8 cellular contexts compared by ENCODE assay signal in genomic region chr5:98933446-98934072, GRCh38. TPM values are rescaled to one million over a fixed set of nuclear protein-coding genes. Genes with fewer than 3 reads are reported as not detected.
A peak's percentile ranks its signal among the peaks of the same experiment; 100 is the strongest.
DNase-seq lines count a peak whose midpoint lies in the region; ATAC-seq lines count a peak whose summit lies in the region.

No MANE protein-coding gene starts in this region.

- H3K9me3 Mint-ChIP-seq in activated CD4-positive, alpha-beta T cell treated with anti-CD3 and anti-CD28 coated beads, Interleukin-2, amount 10 ng/mL, durations not matched to agents 7 days and 5 days: no peaks in the 10 kb centered on the region
- no peaks in the 10 kb centered on the region for H3K9me3 Mint-ChIP-seq in T-helper 2 cell treated with Interferon-gamma antibody and Interleukin-4, amounts not matched to agents 5 μg/mL and 100 μg/mL, for 36 hours

- peak overlapping the region; percentile 5 for H3K4me3 Mint-ChIP-seq in activated CD4-positive, alpha-beta T cell treated with anti-CD3 and anti-CD28 coated beads, Interleukin-2, amount 10 ng/mL, durations not matched to agents 7 days and 5 days
- peak overlapping the region; percentile 56 for H3K4me3 Mint-ChIP-seq in T-helper 2 cell treated with Interferon-gamma antibody and Interleukin-4, amounts not matched to agents 5 μg/mL and 100 μg/mL, for 36 hours

- DNase-seq in activated CD4-positive, alpha-beta T cell treated with anti-CD3 and anti-CD28 coated beads, Interleukin-2, amount 10 ng/mL, durations not matched to agents 7 days and 5 days: peak; percentile 51
- no peak for DNase-seq in activated CD4-positive, alpha-beta T cell treated with anti-CD3 and anti-CD28 coated beads for 1 hour
- DNase-seq in T-helper 2 cell treated with Interferon-gamma antibody and Interleukin-4, amounts not matched to agents 5 μg/mL and 100 μg/mL, for 36 hours (ENCODE audit: low spot score): no peak
- peak; percentile 37 for DNase-seq in pons (ENCODE audit: low spot score)
- DNase-seq in KG1 (lab: John Stamatoyannopoulos, UW): no peak
- no peak for DNase-seq in SHP77 (lab: John Stamatoyannopoulos, UW)
- DNase-seq in NCI-H1694 treated with DMSO at 0.1 percent for 48 hours (lab: John Stamatoyannopoulos, UW): no peak

- peaks cover 47% of the 10 kb centered on the region for H3K4me1 Mint-ChIP-seq in activated CD4-positive, alpha-beta T cell treated with anti-CD3 and anti-CD28 coated beads, Interleukin-2, amount 10 ng/mL, durations not matched to agents 7 days and 5 days
- H3K4me1 Mint-ChIP-seq in T-helper 2 cell treated with Interferon-gamma antibody and Interleukin-4, amounts not matched to agents 5 μg/mL and 100 μg/mL, for 36 hours (ENCODE audit: low read depth): peaks cover 33% of the 10 kb centered on the region

- H3K27ac Mint-ChIP-seq in activated CD4-positive, alpha-beta T cell treated with anti-CD3 and anti-CD28 coated beads, Interleukin-2, amount 10 ng/mL, durations not matched to agents 7 days and 5 days: peak overlapping the region; percentile 83
- peak overlapping the region; percentile 85 for H3K27ac Mint-ChIP-seq in T-helper 2 cell treated with Interferon-gamma antibody and Interleukin-4, amounts not matched to agents 5 μg/mL and 100 μg/mL, for 36 hours

- H3K27me3 Mint-ChIP-seq in activated CD4-positive, alpha-beta T cell treated with anti-CD3 and anti-CD28 coated beads, Interleukin-2, amount 10 ng/mL, durations not matched to agents 7 days and 5 days: no peaks in the 10 kb centered on the region
- no peaks in the 10 kb centered on the region for H3K27me3 Mint-ChIP-seq in T-helper 2 cell treated with Interferon-gamma antibody and Interleukin-4, amounts not matched to agents 5 μg/mL and 100 μg/mL, for 36 hours (ENCODE audit: low read depth)

- peak; percentile 13 for ATAC-seq in HG02852 (IDR thresholded peaks at IDR 0.05; ENCODE audit: unreplicated experiment)

- CTCF ChIA-PET in activated CD4-positive, alpha-beta T cell treated with anti-CD3 and anti-CD28 coated beads, Interleukin-2, amount 10 ng/mL, durations not matched to agents 7 days and 5 days (lab: Charles Lee): interaction anchor here (0.8 to 0.9 kb wide), 2 partner anchors 9 to 53 kb away, joined by 3 to 6 read pairs; no protein-coding TSS in a partner anchor

- POLR2A ChIA-PET in activated CD4-positive, alpha-beta T cell treated with anti-CD3 and anti-CD28 coated beads, Interleukin-2, amount 10 ng/mL, durations not matched to agents 7 days and 5 days (lab: Charles Lee): no interaction called here

- peaks cover 31% of the 10 kb centered on the region for H3K36me3 Mint-ChIP-seq in activated CD4-positive, alpha-beta T cell treated with anti-CD3 and anti-CD28 coated beads, Interleukin-2, amount 10 ng/mL, durations not matched to agents 7 days and 5 days (ENCODE audit: low read depth)
- peaks cover 26% of the 10 kb centered on the region for H3K36me3 Mint-ChIP-seq in T-helper 2 cell treated with Interferon-gamma antibody and Interleukin-4, amounts not matched to agents 5 μg/mL and 100 μg/mL, for 36 hours (ENCODE audit: low read depth)

RNA-seq across cellular contexts. Expression of gene CHD1, which starts 4.8 kb away (rescaled TPM):
- 10 to 100 TPM; 42.7 to 54.5 TPM for total RNA-seq in activated CD4-positive, alpha-beta T cell treated with anti-CD3 and anti-CD28 coated beads, Interleukin-2, amount 10 ng/mL, durations not matched to agents 7 days and 5 days

Comparison
In these comparisons a context has a peak if more than half of its experiments do, and no peak if none do; other contexts are left out.
1. DNase-seq: peak in activated CD4-positive, alpha-beta T cell treated with anti-CD3 and anti-CD28 coated beads, Interleukin-2, amount 10 ng/mL, durations not matched to agents 7 days and 5 days (single experiment) and pons (single experiment); none in activated CD4-positive, alpha-beta T cell treated with anti-CD3 and anti-CD28 coated beads for 1 hour (single experiment), T-helper 2 cell treated with Interferon-gamma antibody and Interleukin-4, amounts not matched to agents 5 μg/mL and 100 μg/mL, for 36 hours (single experiment), KG1 (single experiment), SHP77 (0 of 2) and NCI-H1694 treated with DMSO at 0.1 percent for 48 hours (single experiment).